17 cellular contexts compared by ENCODE assay signal in the genomic region with DNA sequence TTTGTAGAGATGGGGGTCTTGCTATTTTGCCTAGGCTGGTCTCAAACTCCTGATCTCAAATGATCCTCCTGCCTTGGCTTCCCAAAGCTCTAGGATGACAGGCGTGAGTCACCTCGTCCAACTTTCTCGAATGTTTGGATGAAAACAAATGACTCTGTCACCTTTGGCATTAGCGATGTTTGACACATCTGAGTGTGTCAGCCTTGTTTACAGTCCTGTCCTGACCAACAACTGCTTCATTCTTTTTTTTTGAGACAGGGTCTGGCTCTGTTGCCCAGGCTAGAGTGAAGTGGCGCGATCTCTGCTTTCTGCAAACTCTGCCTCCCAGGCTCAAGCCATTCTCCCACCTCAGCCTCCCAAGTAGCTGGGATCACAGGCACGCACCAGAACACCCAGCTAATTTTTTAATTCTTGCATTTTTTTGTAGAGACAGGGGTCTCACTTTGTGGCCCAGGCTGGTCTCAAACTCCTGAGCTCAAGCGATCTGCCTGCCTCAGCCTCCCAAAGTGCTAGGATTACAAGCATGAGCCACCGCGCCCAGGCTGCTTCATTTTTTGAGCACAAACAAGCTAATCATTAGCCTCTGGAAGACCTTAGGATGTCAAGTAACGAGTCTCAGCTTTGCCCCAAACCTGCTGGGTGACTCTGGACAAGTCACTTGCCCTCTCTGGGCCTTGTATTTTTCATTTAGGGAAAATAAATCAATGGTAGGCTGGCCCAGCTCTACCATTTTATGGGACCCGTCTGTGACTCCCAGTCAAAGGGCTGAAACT. TPM values are rescaled to one million over a fixed set of nuclear protein-coding genes. Genes with fewer than 3 reads are reported as not detected.
"Had no signal": no experiment of that assay in that cellular context is flagged by ENCODE, and none has a peak within 500 bp of the region (broad histone marks: within the 10 kb centered on the region; RNA-seq: fewer than 3 reads in every experiment).

No MANE protein-coding gene starts in this region.

- DNase-seq: activated CD4-positive, alpha-beta T cell treated with anti-CD3 and anti-CD28 coated beads, Interleukin-2, amount 10 ng/mL, durations not matched to agents 24 days and 14 days; activated CD8-positive, alpha-beta T cell treated with anti-CD3 and anti-CD28 coated beads for 36 hours; activated naive CD4-positive, alpha-beta T cell treated with anti-CD3 and anti-CD28 coated beads for 36 hours; activated T-cell treated with anti-CD3 and anti-CD28 coated beads, Interleukin-2, amount 50 U/mL, for 1 hour; anterior cingulate cortex; effector CD8-positive, alpha-beta T cell; left cardiac atrium; mesendoderm; natural killer cell; pancreas; spleen; stimulated activated CD4-positive, alpha-beta T cell treated with anti-CD3 and anti-CD28 coated beads, Interleukin-4, amount 100 ng/mL, for 4 hours; T1000 had no signal

- H3K4me1 ChIP-seq: pancreas, spleen, tibial nerve had no signal

- H3K36me3 ChIP-seq: pancreas, spleen, tibial nerve had no signal

- H3K27me3 ChIP-seq: pancreas had no signal

- H3K9me3 ChIP-seq: pancreas, spleen, tibial nerve had no signal

- H3K4me3 ChIP-seq: pancreas, spleen, tibial nerve had no signal

- ATAC-seq: activated CD8-positive, alpha-beta T cell treated with anti-CD3 and anti-CD28 coated beads for 36 hours; left cardiac atrium; natural killer cell; pancreas had no signal

- H3K27ac ChIP-seq: pancreas, spleen, tibial nerve had no signal

RNA-seq across cellular contexts. Expression of a gene that starts 7.4 kb away (rescaled TPM):
- total RNA-seq: activated CD4-positive, alpha-beta T cell treated with anti-CD3 and anti-CD28 coated beads, Interleukin-2, amount 10 ng/mL, durations not matched to agents 24 days and 14 days; activated CD8-positive, alpha-beta T cell treated with anti-CD3 and anti-CD28 coated beads for 36 hours; activated naive CD4-positive, alpha-beta T cell treated with anti-CD3 and anti-CD28 coated beads for 36 hours; activated T-helper 2 cell treated with anti-CD3 and anti-CD28 coated beads, Interferon-gamma antibody, Interleukin-2, Interleukin-4, amounts not matched to agents 10 μg/mL and 5 μg/mL and 100 μg/mL, durations not matched to agents 14 hours and 24 hours and 36 hours; glomerular endothelial cell; T-helper 1 cell treated with Interleukin-12 subunit alpha and Interleukin-12 subunit beta and Interleukin-4 antibody, amounts not matched to agents 30 ng/mL and 1 ng/mL, for 36 hours had no signal
